In genomic region chr11:102338479-102339010, GRCh38 we compare ENCODE assay signal across 26 cellular contexts.
DNase-seq lines count a peak whose midpoint lies in the region; ATAC-seq and FAIRE-seq lines count a peak whose summit lies in the region.
"Had no signal": no experiment of that assay in that cellular context is flagged by ENCODE, and none has a peak within 500 bp of the region (broad histone marks: within the 10 kb centered on the region; RNA-seq: fewer than 3 reads in every experiment).

No MANE protein-coding gene starts in this region.

- DNase-seq in activated naive CD4-positive, alpha-beta T cell treated with anti-CD3 and anti-CD28 coated beads, Interleukin-2, amount 50 U/mL, for 16 hours: no peak
- DNase-seq in HTR-8/SVneo (ENCODE audit: insufficient read length, low spot score) (no peak), NCI-H2029 (lab: John Stamatoyannopoulos, UW) (no peak)
- no peak for DNase-seq in activated naive CD8-positive, alpha-beta T cell treated with anti-CD3 and anti-CD28 coated beads, Interleukin-2, amount 50 U/mL, for 24 hours
- no peak for DNase-seq in stimulated activated naive B cell treated with anti-CD40 and anti-IgM and Interleukin-4, amounts not matched to agents 10 μg/mL and 1 μg/mL and 100 μg/mL, for 72 hours
- DNase-seq: activated CD8-positive, alpha-beta memory T cell treated with anti-CD3 and anti-CD28 coated beads, Interleukin-2, amount 50 U/mL, for 4 hours; activated gamma-delta T cell treated with Interleukin-2 at 50 U/mL for 16 hours; aorta; C1 segment of cervical spinal cord; cortex of kidney; EL; endodermal cell; esophagus squamous epithelium; hippocampal formation; immature natural killer cell; KBM-7; left ventricle myocardium inferior; NCI-H1436; NCI-H510A; SHP77 treated with DMSO at 0.1 percent for 48 hours had no signal

- H3K9me3 Mint-ChIP-seq in activated naive CD4-positive, alpha-beta T cell treated with anti-CD3 and anti-CD28 coated beads, Interleukin-2, amount 50 U/mL, for 24 hours: no peaks in the 10 kb centered on the region
- no peaks in the 10 kb centered on the region for H3K9me3 Mint-ChIP-seq in activated naive CD8-positive, alpha-beta T cell treated with anti-CD3 and anti-CD28 coated beads, Interleukin-2, amount 50 U/mL, for 24 hours
- H3K9me3 Mint-ChIP-seq in stimulated activated naive B cell treated with anti-CD40 and anti-IgM and Interleukin-4, amounts not matched to agents 10 μg/mL and 1 μg/mL and 100 μg/mL, for 72 hours: no peaks in the 10 kb centered on the region
- H3K9me3 Mint-ChIP-seq: endodermal cell; immature natural killer cell; mesothelial cell of epicardium; natural killer cell treated with Interleukin-12 subunit alpha and Interleukin-12 subunit beta and Interleukin-15 and Interleukin-18, amount 100 ng/mL, for 72 hours had no signal

- H3K27ac Mint-ChIP-seq in activated naive CD4-positive, alpha-beta T cell treated with anti-CD3 and anti-CD28 coated beads, Interleukin-2, amount 50 U/mL, for 24 hours: peak overlapping the region; percentile 85
- H3K27ac Mint-ChIP-seq in activated naive CD8-positive, alpha-beta T cell treated with anti-CD3 and anti-CD28 coated beads, Interleukin-2, amount 50 U/mL, for 24 hours: peak overlapping the region; percentile 10
- peak overlapping the region; percentile 72 for H3K27ac Mint-ChIP-seq in stimulated activated naive B cell treated with anti-CD40 and anti-IgM and Interleukin-4, amounts not matched to agents 10 μg/mL and 1 μg/mL and 100 μg/mL, for 72 hours
- H3K27ac Mint-ChIP-seq: endodermal cell; mesothelial cell of epicardium; natural killer cell treated with Interleukin-12 subunit alpha and Interleukin-12 subunit beta and Interleukin-15 and Interleukin-18, amount 100 ng/mL, for 72 hours had no signal

- peaks cover 10% of the 10 kb centered on the region for H3K36me3 Mint-ChIP-seq in activated naive CD4-positive, alpha-beta T cell treated with anti-CD3 and anti-CD28 coated beads, Interleukin-2, amount 50 U/mL, for 24 hours
- H3K36me3 Mint-ChIP-seq in activated naive CD8-positive, alpha-beta T cell treated with anti-CD3 and anti-CD28 coated beads, Interleukin-2, amount 50 U/mL, for 24 hours (ENCODE audit: low read depth): peaks cover 34% of the 10 kb centered on the region
- H3K36me3 Mint-ChIP-seq in stimulated activated naive B cell treated with anti-CD40 and anti-IgM and Interleukin-4, amounts not matched to agents 10 μg/mL and 1 μg/mL and 100 μg/mL, for 72 hours: peaks cover 9 to 29% of the 10 kb centered on the region in 2 donors
- H3K36me3 Mint-ChIP-seq: mesothelial cell of epicardium had no signal

- ATAC-seq in activated naive CD8-positive, alpha-beta T cell treated with anti-CD3 and anti-CD28 coated beads, Interleukin-2, amount 50 U/mL, for 24 hours: peak; percentile 8
- peak in 1 of 2 donors; percentile 7 for ATAC-seq in stimulated activated naive B cell treated with anti-CD40 and anti-IgM and Interleukin-4, amounts not matched to agents 10 μg/mL and 1 μg/mL and 100 μg/mL, for 72 hours (replicated peaks)
- ATAC-seq in HG02610 (IDR thresholded peaks at IDR 0.05; ENCODE audit: unreplicated experiment) (no peak), HG02852 (IDR thresholded peaks at IDR 0.05; ENCODE audit: unreplicated experiment) (no peak)
- ATAC-seq: natural killer cell treated with Interleukin-12 subunit alpha and Interleukin-12 subunit beta and Interleukin-15 and Interleukin-18, amount 100 ng/mL, for 72 hours had no signal

- no peaks in the 10 kb centered on the region for H3K27me3 Mint-ChIP-seq in activated naive CD4-positive, alpha-beta T cell treated with anti-CD3 and anti-CD28 coated beads, Interleukin-2, amount 50 U/mL, for 24 hours
- no peaks in the 10 kb centered on the region for H3K27me3 Mint-ChIP-seq in activated naive CD8-positive, alpha-beta T cell treated with anti-CD3 and anti-CD28 coated beads, Interleukin-2, amount 50 U/mL, for 24 hours
- no peaks in the 10 kb centered on the region for H3K27me3 Mint-ChIP-seq in stimulated activated naive B cell treated with anti-CD40 and anti-IgM and Interleukin-4, amounts not matched to agents 10 μg/mL and 1 μg/mL and 100 μg/mL, for 72 hours
- H3K27me3 Mint-ChIP-seq: natural killer cell treated with Interleukin-12 subunit alpha and Interleukin-12 subunit beta and Interleukin-15 and Interleukin-18, amount 100 ng/mL, for 72 hours had no signal

- H3K4me3 Mint-ChIP-seq in activated naive CD4-positive, alpha-beta T cell treated with anti-CD3 and anti-CD28 coated beads, Interleukin-2, amount 50 U/mL, for 24 hours: no peak overlapping the region
- no peak overlapping the region for H3K4me3 Mint-ChIP-seq in activated naive CD8-positive, alpha-beta T cell treated with anti-CD3 and anti-CD28 coated beads, Interleukin-2, amount 50 U/mL, for 24 hours
- H3K4me3 Mint-ChIP-seq in stimulated activated naive B cell treated with anti-CD40 and anti-IgM and Interleukin-4, amounts not matched to agents 10 μg/mL and 1 μg/mL and 100 μg/mL, for 72 hours: no peak overlapping the region
- H3K4me3 Mint-ChIP-seq: endodermal cell; immature natural killer cell; mesothelial cell of epicardium; natural killer cell treated with Interleukin-12 subunit alpha and Interleukin-12 subunit beta and Interleukin-15 and Interleukin-18, amount 100 ng/mL, for 72 hours had no signal

- H3K4me1 Mint-ChIP-seq in activated naive CD4-positive, alpha-beta T cell treated with anti-CD3 and anti-CD28 coated beads, Interleukin-2, amount 50 U/mL, for 24 hours: peaks cover 18% of the 10 kb centered on the region
- peaks cover 29% of the 10 kb centered on the region for H3K4me1 Mint-ChIP-seq in activated naive CD8-positive, alpha-beta T cell treated with anti-CD3 and anti-CD28 coated beads, Interleukin-2, amount 50 U/mL, for 24 hours
- H3K4me1 Mint-ChIP-seq in stimulated activated naive B cell treated with anti-CD40 and anti-IgM and Interleukin-4, amounts not matched to agents 10 μg/mL and 1 μg/mL and 100 μg/mL, for 72 hours: peaks cover 18 to 29% of the 10 kb centered on the region in 2 donors

- FAIRE-seq in HTR-8/SVneo (lab: Jason Lieb, UNC): peak; percentile 46
- FAIRE-seq: frontal cortex had no signal

Comparison
In these comparisons a context has a peak if more than half of its experiments do, and no peak if none do; other contexts are left out.
1. H3K27ac Mint-ChIP-seq: peak in every context shown above with its lines; median percentile 85 in activated naive CD4-positive, alpha-beta T cell treated with anti-CD3 and anti-CD28 coated beads, Interleukin-2, amount 50 U/mL, for 24 hours; 72 in stimulated activated naive B cell treated with anti-CD40 and anti-IgM and Interleukin-4, amounts not matched to agents 10 μg/mL and 1 μg/mL and 100 μg/mL, for 72 hours; 10 in activated naive CD8-positive, alpha-beta T cell treated with anti-CD3 and anti-CD28 coated beads, Interleukin-2, amount 50 U/mL, for 24 hours.